26 cellular contexts compared by ENCODE assay signal in the genomic region with DNA sequence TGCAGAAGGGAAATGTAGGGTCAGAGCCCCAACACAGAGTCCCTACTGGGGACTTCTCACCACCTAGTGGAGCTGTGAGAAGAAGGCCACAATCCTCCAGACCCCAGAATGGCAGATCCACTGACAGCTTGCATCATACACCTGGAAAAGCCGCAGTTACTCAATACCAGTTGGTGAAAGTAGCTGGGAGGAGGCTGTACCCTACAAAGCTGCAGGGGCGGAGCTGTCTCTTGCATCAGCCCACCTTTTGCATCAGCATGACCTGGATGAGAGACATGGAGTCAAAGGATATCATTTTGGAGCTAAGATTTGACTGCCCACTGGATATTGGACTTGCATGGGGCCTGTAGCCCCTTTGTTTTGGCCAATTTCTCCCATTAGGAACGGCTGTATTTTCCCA.
"Had no signal": no experiment of that assay in that cellular context is flagged by ENCODE, and none has a peak within 500 bp of the region (broad histone marks: within the 10 kb centered on the region; RNA-seq: fewer than 3 reads in every experiment).

No MANE protein-coding gene starts in this region.

- H3K4me1 ChIP-seq: left ventricle myocardium inferior, pancreas, prostate gland, sigmoid colon, spleen, vagina had no signal

- ATAC-seq: mucosa of descending colon; naive thymus-derived CD4-positive, alpha-beta T cell; pancreas; right cardiac atrium; stimulated activated memory B cell treated with anti-CD40 and anti-IgM and Interleukin-4, amounts not matched to agents 10 μg/mL and 1 μg/mL and 100 μg/mL, for 72 hours; stimulated activated naive CD8-positive, alpha-beta T cell treated with anti-CD3 and anti-CD28 coated beads, Interleukin-15, amount 100 ng/mL, for 72 hours had no signal

- DNase-seq: islet precursor cell; left ventricle myocardium inferior; midbrain; mucosa of descending colon; naive thymus-derived CD4-positive, alpha-beta T cell; nucleus accumbens; pancreas; retina; right cardiac atrium; sigmoid colon; small intestine; spleen; stimulated activated CD4-positive, alpha-beta T cell treated with anti-CD3 and anti-CD28 coated beads, Interleukin-4, amount 100 ng/mL, for 24 hours; stimulated activated CD8-positive, alpha-beta memory T cell treated with anti-CD3 and anti-CD28 coated beads, Interleukin-4, amount 100 ng/mL, for 48 hours; stimulated activated naive CD4-positive, alpha-beta T cell treated with Interleukin-2 at 50 U/mL for 16 hours; stimulated activated naive CD8-positive, alpha-beta T cell treated with anti-CD3 and anti-CD28 coated beads, Interleukin-15, amount 100 ng/mL, for 72 hours; substantia nigra had no signal

- H3K4me3 Mint-ChIP-seq: memory B cell; naive thymus-derived CD4-positive, alpha-beta T cell; nephron; neural crest cell; stimulated activated memory B cell treated with anti-CD40 and anti-IgM and Interleukin-4, amounts not matched to agents 10 μg/mL and 1 μg/mL and 100 μg/mL, for 72 hours; stimulated activated naive CD8-positive, alpha-beta T cell treated with anti-CD3 and anti-CD28 coated beads, Interleukin-15, amount 100 ng/mL, for 72 hours; type B pancreatic cell had no signal

- H3K36me3 ChIP-seq: left ventricle myocardium inferior, pancreas, prostate gland, sigmoid colon, spleen, tibial nerve, vagina had no signal

- H3K9me3 ChIP-seq: mucosa of descending colon, pancreas, prostate gland, vagina had no signal

- H3K27me3 ChIP-seq: pancreas, sigmoid colon, spleen, tibial nerve, vagina had no signal

- H3K27ac Mint-ChIP-seq: memory B cell; naive thymus-derived CD4-positive, alpha-beta T cell; nephron; stimulated activated memory B cell treated with anti-CD40 and anti-IgM and Interleukin-4, amounts not matched to agents 10 μg/mL and 1 μg/mL and 100 μg/mL, for 72 hours; type B pancreatic cell had no signal

- H3K4me3 ChIP-seq: left ventricle myocardium inferior, lung, mucosa of descending colon, pancreas, prostate gland, sigmoid colon, spleen, tibial nerve, vagina had no signal

- H3K27me3 Mint-ChIP-seq: naive thymus-derived CD4-positive, alpha-beta T cell; stimulated activated memory B cell treated with anti-CD40 and anti-IgM and Interleukin-4, amounts not matched to agents 10 μg/mL and 1 μg/mL and 100 μg/mL, for 72 hours; stimulated activated naive CD8-positive, alpha-beta T cell treated with anti-CD3 and anti-CD28 coated beads, Interleukin-15, amount 100 ng/mL, for 72 hours; type B pancreatic cell had no signal

- H3K36me3 Mint-ChIP-seq: memory B cell; naive thymus-derived CD4-positive, alpha-beta T cell; stimulated activated memory B cell treated with anti-CD40 and anti-IgM and Interleukin-4, amounts not matched to agents 10 μg/mL and 1 μg/mL and 100 μg/mL, for 72 hours; type B pancreatic cell had no signal

- H3K4me1 Mint-ChIP-seq: memory B cell; naive thymus-derived CD4-positive, alpha-beta T cell; nephron; stimulated activated memory B cell treated with anti-CD40 and anti-IgM and Interleukin-4, amounts not matched to agents 10 μg/mL and 1 μg/mL and 100 μg/mL, for 72 hours; stimulated activated naive CD8-positive, alpha-beta T cell treated with anti-CD3 and anti-CD28 coated beads, Interleukin-15, amount 100 ng/mL, for 72 hours had no signal

- H3K27ac ChIP-seq: left ventricle myocardium inferior, pancreas, prostate gland, sigmoid colon, spleen, tibial nerve, vagina had no signal

- H3K9me3 Mint-ChIP-seq: stimulated activated naive CD8-positive, alpha-beta T cell treated with anti-CD3 and anti-CD28 coated beads, Interleukin-15, amount 100 ng/mL, for 72 hours; type B pancreatic cell had no signal
